12 cellular contexts compared by ENCODE assay signal in the genomic region with DNA sequence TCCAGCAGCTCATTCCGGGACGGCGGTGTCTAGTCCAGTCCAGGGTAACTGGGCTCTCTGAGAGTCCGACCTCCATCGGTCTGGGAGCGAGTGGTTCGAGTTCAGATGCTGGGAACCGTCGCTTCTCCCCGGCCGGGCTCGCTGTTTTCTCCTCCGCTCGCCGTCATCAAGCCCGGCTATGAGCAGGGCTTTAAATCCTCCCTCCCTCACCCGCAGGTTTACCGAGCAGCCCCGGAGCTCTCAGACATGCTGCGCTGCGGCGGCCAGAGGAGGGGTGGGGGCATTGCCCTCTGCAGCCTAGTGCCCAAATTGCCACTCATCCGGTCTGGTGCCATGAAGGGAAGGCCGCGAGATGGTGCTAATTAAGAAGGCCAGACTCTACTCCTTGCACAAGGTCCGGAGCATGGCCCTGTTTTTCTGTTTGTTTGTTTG. TPM values are rescaled to one million over a fixed set of nuclear protein-coding genes. Genes with fewer than 3 reads are reported as not detected.
DNase-seq lines count a peak whose midpoint lies in the region; ATAC-seq and TF ChIP-seq lines count a peak whose summit lies in the region.
"Had no signal": no experiment of that assay in that cellular context is flagged by ENCODE, and none has a peak within 500 bp of the region (broad histone marks: within the 10 kb centered on the region; RNA-seq: fewer than 3 reads in every experiment).

No MANE protein-coding gene starts in this region.

- WGBS in transverse colon (ENCODE audit: low coverage in 1 of 2), 2 donors: 49 to 60% methylated on average over 1 to 26 of the region's 26 CpGs

- H2AFZ ChIP-seq in OCI-LY1 (ENCODE audit: low read length): no peak overlapping the region

- no peak for TF ChIP-seq CTCF in OCI-LY1 (IDR thresholded peaks at IDR 0.05; ENCODE audit: low read length)
- no peak for TF ChIP-seq CTCF in transverse colon (IDR thresholded peaks at IDR 0.05)

- no peak overlapping the region for H3K27ac Mint-ChIP-seq in activated T-cell treated with anti-CD3 and anti-CD28 coated beads, Interleukin-2, amount 50 U/mL, for 72 hours
- H3K27ac Mint-ChIP-seq in activated T-cell treated with anti-CD3 and anti-CD28 coated beads, Interleukin-2, amount 50 U/mL, for 24 hours: no peak overlapping the region
- peak overlapping the region in 1 of 6 donors; percentile 55 for H3K27ac Mint-ChIP-seq in immature natural killer cell

- intact Hi-C loops in transverse colon (cut with DNase I; ENCODE audit: low total_unique reads): no loop called here

- H3K4me3 ChIP-seq in OCI-LY1 (ENCODE audit: low read depth, low read length, poor library complexity, severe bottlenecking): peak overlapping the region; percentile 30
- H3K4me3 ChIP-seq in transverse colon: peak overlapping the region in 1 of 4 donors; percentile 10
- H3K4me3 ChIP-seq: ovary, uterus had no signal

- H3K9ac ChIP-seq in OCI-LY1 (ENCODE audit: low read length): no peak overlapping the region

- no peak for TF ChIP-seq POLR2A in transverse colon (IDR thresholded peaks at IDR 0.05)

- H3K79me2 ChIP-seq in OCI-LY1 (ENCODE audit: insufficient read depth, low read length): no peaks in the 10 kb centered on the region

- H3K9me2 ChIP-seq in OCI-LY1 (ENCODE audit: low read depth, low read length): no peaks in the 10 kb centered on the region

- no peaks in the 10 kb centered on the region for H3K27me3 ChIP-seq in OCI-LY1 (ENCODE audit: insufficient read depth, low read length)
- H3K27me3 ChIP-seq in transverse colon: peaks cover 96% of the 10 kb centered on the region
- H3K27me3 ChIP-seq: ovary, uterus had no signal

- H3K4me3 Mint-ChIP-seq in activated T-cell treated with anti-CD3 and anti-CD28 coated beads, Interleukin-2, amount 50 U/mL, for 72 hours: peak overlapping the region; percentile 58 to 78
- no peak overlapping the region for H3K4me3 Mint-ChIP-seq in activated T-cell treated with anti-CD3 and anti-CD28 coated beads, Interleukin-2, amount 50 U/mL, for 24 hours
- peak overlapping the region; percentile 74 to 81 (median 77) for H3K4me3 Mint-ChIP-seq in immature natural killer cell

- peaks cover 7% of the 10 kb centered on the region for H3K4me1 ChIP-seq in OCI-LY1 (ENCODE audit: insufficient read depth, low read length, severe bottlenecking)
- peaks cover 3 to 18% (median 5%) of the 10 kb centered on the region in 4 donors for H3K4me1 ChIP-seq in transverse colon
- H3K4me1 ChIP-seq: uterus had no signal

- in situ Hi-C loops in transverse colon (cut with MboI; ENCODE audit: low pct_ligation_motif_present in 1 of 4, low pct_unique_long_range_greater_than_20kb in 1 of 4, low sequenced_read_pairs in 3 of 4): loop anchor here (10.0 to 25.0 kb wide), 3 partner anchors 248 to 656 kb away; no protein-coding TSS in a partner anchor

- no peaks in the 10 kb centered on the region for H3K9me3 Mint-ChIP-seq in activated T-cell treated with anti-CD3 and anti-CD28 coated beads, Interleukin-2, amount 50 U/mL, for 72 hours
- no peaks in the 10 kb centered on the region for H3K9me3 Mint-ChIP-seq in activated T-cell treated with anti-CD3 and anti-CD28 coated beads, Interleukin-2, amount 50 U/mL, for 24 hours
- peaks cover 0 to 38% (median 6%) of the 10 kb centered on the region in 6 donors for H3K9me3 Mint-ChIP-seq in immature natural killer cell

- no peak for TF ChIP-seq EP300 in transverse colon (IDR thresholded peaks at IDR 0.05; ENCODE audit: low read depth)

- no peaks in the 10 kb centered on the region for H4K20me1 ChIP-seq in OCI-LY1 (ENCODE audit: insufficient read depth, low read length)

- no peaks in the 10 kb centered on the region for H3F3A ChIP-seq in OCI-LY1 (ENCODE audit: insufficient read depth, low read length)

- no peak overlapping the region for H3K27ac ChIP-seq in OCI-LY1 (ENCODE audit: low read depth, low read length, poor library complexity, severe bottlenecking)
- H3K27ac ChIP-seq in transverse colon: peak overlapping the region in 3 of 4 donors; percentile 77 to 86 (median 78)
- H3K27ac ChIP-seq: esophagus squamous epithelium, ovary had no signal

- peaks cover 2 to 3% of the 10 kb centered on the region in 2 donors for H3K36me3 Mint-ChIP-seq in activated T-cell treated with anti-CD3 and anti-CD28 coated beads, Interleukin-2, amount 50 U/mL, for 72 hours (ENCODE audit: insufficient read depth in 2 of 2)
- no peaks in the 10 kb centered on the region for H3K36me3 Mint-ChIP-seq in activated T-cell treated with anti-CD3 and anti-CD28 coated beads, Interleukin-2, amount 50 U/mL, for 24 hours (ENCODE audit: low read depth)
- peaks cover 0 to 5% (median 0%) of the 10 kb centered on the region in 3 donors for H3K36me3 Mint-ChIP-seq in immature natural killer cell

- no peaks in the 10 kb centered on the region for H3K9me3 ChIP-seq in OCI-LY1 (ENCODE audit: low read length)
- H3K9me3 ChIP-seq in transverse colon: no peaks in the 10 kb centered on the region
- H3K9me3 ChIP-seq: ovary, uterus had no signal

- H3K36me3 ChIP-seq in OCI-LY1 (ENCODE audit: insufficient read depth, low read length) (no peaks in the 10 kb centered on the region), transverse colon (no peaks in the 10 kb centered on the region)
- H3K36me3 ChIP-seq: esophagus squamous epithelium, ovary, uterus had no signal

- DNase-seq in activated T-cell treated with anti-CD3 and anti-CD28 coated beads, Interleukin-2, amount 50 U/mL, for 72 hours: no peak
- no peak for DNase-seq in activated T-cell treated with anti-CD3 and anti-CD28 coated beads, Interleukin-2, amount 50 U/mL, for 24 hours
- DNase-seq in immature natural killer cell (no peak), transverse colon (no peak), epidermal melanocyte (ENCODE audit: insufficient read length, low spot score) (no peak), SW480 (ENCODE audit: low spot score) (no peak)
- DNase-seq: activated CD8-positive, alpha-beta memory T cell treated with anti-CD3 and anti-CD28 coated beads, Interleukin-2, amount 50 U/mL, for 4 hours; esophagus squamous epithelium; ovary had no signal

- peak overlapping the region; percentile 43 for H3K4me2 ChIP-seq in OCI-LY1 (ENCODE audit: low read length)

- peaks cover 87% of the 10 kb centered on the region for H3K27me3 Mint-ChIP-seq in activated T-cell treated with anti-CD3 and anti-CD28 coated beads, Interleukin-2, amount 50 U/mL, for 72 hours (ENCODE audit: low read depth)
- H3K27me3 Mint-ChIP-seq in activated T-cell treated with anti-CD3 and anti-CD28 coated beads, Interleukin-2, amount 50 U/mL, for 24 hours: peaks cover 95% of the 10 kb centered on the region
- H3K27me3 Mint-ChIP-seq in immature natural killer cell (ENCODE audit: low read depth in 3 of 3): peaks cover 43 to 65% (median 47%) of the 10 kb centered on the region in 3 donors

- H3K4me1 Mint-ChIP-seq in activated T-cell treated with anti-CD3 and anti-CD28 coated beads, Interleukin-2, amount 50 U/mL, for 72 hours (ENCODE audit: low read depth): peaks cover 32% of the 10 kb centered on the region
- H3K4me1 Mint-ChIP-seq in activated T-cell treated with anti-CD3 and anti-CD28 coated beads, Interleukin-2, amount 50 U/mL, for 24 hours (ENCODE audit: low read depth): peaks cover 36% of the 10 kb centered on the region
- H3K4me1 Mint-ChIP-seq in immature natural killer cell: peaks cover 38 to 41% of the 10 kb centered on the region in 2 donors

- no peak for ATAC-seq in activated T-cell treated with anti-CD3 and anti-CD28 coated beads, Interleukin-2, amount 50 U/mL, for 72 hours (replicated peaks in 1 of 2)
- ATAC-seq in GM18858 (IDR thresholded peaks at IDR 0.05; ENCODE audit: unreplicated experiment): no peak

RNA-seq across cellular contexts. Expression of gene HAND2, which starts 23.2 kb away (rescaled TPM):
- not detected for total RNA-seq in activated T-cell treated with anti-CD3 and anti-CD28 coated beads, Interleukin-2, amount 50 U/mL, for 72 hours
- not detected for polyA plus RNA-seq in immature natural killer cell
- total RNA-seq in transverse colon: 10 to 100 TPM; 24.6 to 87.6 (median 40.9) TPM

Comparison
In these comparisons a context has a peak if more than half of its experiments do, and no peak if none do; other contexts are left out.
1. RNA of gene HAND2, which starts 23.2 kb away (total RNA-seq): 24.6 to 87.6 TPM in transverse colon; not detected in activated T-cell treated with anti-CD3 and anti-CD28 coated beads, Interleukin-2, amount 50 U/mL, for 72 hours; every median in the first group is over 10 times any median in the second.